Comparison of ENCODE assay signal across 24 cellular contexts in the genomic region with DNA sequence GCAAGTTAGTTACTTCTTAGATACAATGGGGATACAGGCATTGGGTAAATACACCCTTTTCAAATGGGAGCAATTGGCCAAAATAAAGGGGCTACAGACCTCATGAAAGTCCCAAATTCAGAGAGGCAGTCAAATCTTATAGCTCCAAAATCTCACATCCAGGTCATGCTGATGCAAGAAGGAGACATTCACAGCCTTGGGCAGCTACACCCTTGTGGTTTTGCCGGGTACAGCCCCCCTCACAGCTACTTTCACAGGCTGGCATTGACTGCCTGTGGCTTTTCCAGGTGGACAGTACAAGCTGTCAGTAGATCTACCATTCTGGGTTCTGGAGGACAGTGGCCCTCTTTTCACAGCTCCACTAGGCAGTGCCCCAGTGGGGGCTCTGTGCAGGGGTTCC. TPM values are rescaled to one million over a fixed set of nuclear protein-coding genes. Genes with fewer than 3 reads are reported as not detected.
"Had no signal": no experiment of that assay in that cellular context is flagged by ENCODE, and none has a peak within 500 bp of the region (broad histone marks: within the 10 kb centered on the region; RNA-seq: fewer than 3 reads in every experiment).

No MANE protein-coding gene starts in this region.

- H3K9me3 ChIP-seq: lower lobe of right lung, stomach, vagina had no signal

- H3K36me3 ChIP-seq: lower lobe of right lung, stomach, vagina had no signal

- H3K27ac Mint-ChIP-seq: activated B cell treated with CpG ODN at 0.5 μM for 24 hours; activated CD4-positive, alpha-beta memory T cell treated with anti-CD3 and anti-CD28 coated beads, Interleukin-2, amount 10 ng/mL, durations not matched to agents 7 days and 5 days; activated CD8-positive, alpha-beta memory T cell treated with anti-CD3 and anti-CD28 coated beads, Interleukin-2, amount 10 ng/mL, durations not matched to agents 7 days and 5 days; activated naive CD8-positive, alpha-beta T cell treated with anti-CD3 and anti-CD28 coated beads for 36 hours; activated T-helper 17 cell treated with anti-CD3 and anti-CD28 coated beads, Interleukin-2, amount 50 U/mL, for 72 hours; nephron had no signal

- H3K27me3 ChIP-seq: stomach, vagina had no signal

- FAIRE-seq: frontal cortex had no signal

- H3K9me3 Mint-ChIP-seq: activated B cell treated with CpG ODN at 0.5 μM for 24 hours; activated CD4-positive, alpha-beta memory T cell treated with anti-CD3 and anti-CD28 coated beads, Interleukin-2, amount 10 ng/mL, durations not matched to agents 7 days and 5 days; activated naive CD8-positive, alpha-beta T cell treated with anti-CD3 and anti-CD28 coated beads for 36 hours; activated T-helper 17 cell treated with anti-CD3 and anti-CD28 coated beads, Interleukin-2, amount 50 U/mL, for 72 hours had no signal

- H3K4me3 Mint-ChIP-seq: activated B cell treated with CpG ODN at 0.5 μM for 24 hours; activated CD4-positive, alpha-beta memory T cell treated with anti-CD3 and anti-CD28 coated beads, Interleukin-2, amount 10 ng/mL, durations not matched to agents 7 days and 5 days; activated CD8-positive, alpha-beta memory T cell treated with anti-CD3 and anti-CD28 coated beads, Interleukin-2, amount 10 ng/mL, durations not matched to agents 7 days and 5 days; activated naive CD8-positive, alpha-beta T cell treated with anti-CD3 and anti-CD28 coated beads for 36 hours; activated T-helper 17 cell treated with anti-CD3 and anti-CD28 coated beads, Interleukin-2, amount 50 U/mL, for 72 hours; nephron had no signal

- H3K27me3 Mint-ChIP-seq: activated B cell treated with CpG ODN at 0.5 μM for 24 hours; activated naive CD8-positive, alpha-beta T cell treated with anti-CD3 and anti-CD28 coated beads for 36 hours had no signal

- H3K4me1 Mint-ChIP-seq: activated B cell treated with CpG ODN at 0.5 μM for 24 hours; activated CD4-positive, alpha-beta memory T cell treated with anti-CD3 and anti-CD28 coated beads, Interleukin-2, amount 10 ng/mL, durations not matched to agents 7 days and 5 days; activated CD8-positive, alpha-beta memory T cell treated with anti-CD3 and anti-CD28 coated beads, Interleukin-2, amount 10 ng/mL, durations not matched to agents 7 days and 5 days; activated naive CD8-positive, alpha-beta T cell treated with anti-CD3 and anti-CD28 coated beads for 36 hours; activated T-helper 17 cell treated with anti-CD3 and anti-CD28 coated beads, Interleukin-2, amount 50 U/mL, for 72 hours; nephron had no signal

- H3K27ac ChIP-seq: dorsolateral prefrontal cortex, lower lobe of right lung, stomach, vagina had no signal

- H3K4me3 ChIP-seq: dorsolateral prefrontal cortex, lower lobe of right lung, stomach, vagina had no signal

- H3K4me1 ChIP-seq: lower lobe of right lung, stomach, vagina had no signal

- ATAC-seq: activated CD8-positive, alpha-beta memory T cell treated with anti-CD3 and anti-CD28 coated beads, Interleukin-2, amount 10 ng/mL, durations not matched to agents 7 days and 5 days; activated T-helper 17 cell treated with anti-CD3 and anti-CD28 coated beads, Interleukin-2, amount 50 U/mL, for 72 hours; left colon; lower lobe of right lung had no signal

- DNase-seq: activated B cell treated with CpG ODN at 0.5 μM for 24 hours; activated CD4-positive, alpha-beta memory T cell treated with anti-CD3 and anti-CD28 coated beads, Interleukin-2, amount 10 ng/mL, durations not matched to agents 7 days and 5 days; activated CD4-positive, alpha-beta T cell treated with anti-CD3 and anti-CD28 coated beads for 48 hours; activated CD8-positive, alpha-beta memory T cell treated with anti-CD3 and anti-CD28 coated beads, Interleukin-2, amount 10 ng/mL, durations not matched to agents 7 days and 5 days; activated naive CD4-positive, alpha-beta T cell; activated naive CD8-positive, alpha-beta T cell treated with anti-CD3 and anti-CD28 coated beads for 36 hours; amygdala; dorsolateral prefrontal cortex; hypothalamus; islet precursor cell; left colon; lower lobe of right lung; nucleus accumbens; posterior cingulate gyrus; stimulated activated CD4-positive, alpha-beta T cell treated with anti-CD3 and anti-CD28 coated beads, Interleukin-12 subunit alpha, Interleukin-12 subunit beta, amount 100 ng/mL, for 4 hours; stimulated activated CD4-positive, alpha-beta T cell treated with anti-CD3 and anti-CD28 coated beads, Interleukin-2, amount 100 ng/mL, for 24 hours; stomach; trophoblast cell had no signal

- H3K36me3 Mint-ChIP-seq: activated CD8-positive, alpha-beta memory T cell treated with anti-CD3 and anti-CD28 coated beads, Interleukin-2, amount 10 ng/mL, durations not matched to agents 7 days and 5 days; activated naive CD8-positive, alpha-beta T cell treated with anti-CD3 and anti-CD28 coated beads for 36 hours had no signal

RNA-seq across cellular contexts. Expression of a gene that starts 43.3 kb away (rescaled TPM):
- total RNA-seq: activated B cell treated with CpG ODN at 0.5 μM for 24 hours; activated CD4-positive, alpha-beta memory T cell treated with anti-CD3 and anti-CD28 coated beads, Interleukin-2, amount 10 ng/mL, durations not matched to agents 7 days and 5 days; activated CD8-positive, alpha-beta memory T cell treated with anti-CD3 and anti-CD28 coated beads, Interleukin-2, amount 10 ng/mL, durations not matched to agents 7 days and 5 days; activated naive CD8-positive, alpha-beta T cell treated with anti-CD3 and anti-CD28 coated beads for 36 hours; activated T-helper 17 cell treated with anti-CD3 and anti-CD28 coated beads, Interleukin-2, amount 50 U/mL, for 72 hours; cardiac septum; left colon; lower lobe of right lung; stomach; T-helper 2 cell treated with Interferon-gamma antibody and Interleukin-4, amounts not matched to agents 100 ng/mL and 5 ng/mL, for 36 hours; vagina had no signal
- polyA plus RNA-seq: stomach had no signal
